Comparison of ENCODE assay signal across 10 cellular contexts in genomic region chr2:65357095-65357958, GRCh38.
A peak's percentile ranks its signal among the peaks of the same experiment; 100 is the strongest.
DNase-seq lines count a peak whose midpoint lies in the region; ATAC-seq and TF ChIP-seq lines count a peak whose summit lies in the region.
"Had no signal": no experiment of that assay in that cellular context is flagged by ENCODE, and none has a peak within 500 bp of the region (broad histone marks: within the 10 kb centered on the region; RNA-seq: fewer than 3 reads in every experiment).

No MANE protein-coding gene starts in this region.

- POLR2A ChIA-PET in activated naive CD8-positive, alpha-beta T cell treated with anti-CD3 and anti-CD28 coated beads, Interleukin-2, amount 10 ng/mL, durations not matched to agents 7 days and 5 days (lab: Charles Lee) = no interaction called here

- TF ChIP-seq CTCF in esophagus squamous epithelium (IDR thresholded peaks at IDR 0.05) = no peak

- peak overlapping the region; percentile 21 for H3K27ac Mint-ChIP-seq in activated naive CD8-positive, alpha-beta T cell treated with anti-CD3 and anti-CD28 coated beads, Interleukin-2, amount 10 ng/mL, durations not matched to agents 7 days and 5 days

- peaks cover 0 to 40% (median 0%) of the 10 kb centered on the region in 3 donors for H3K4me1 ChIP-seq in esophagus squamous epithelium

- no peak overlapping the region for H3K27ac ChIP-seq in esophagus squamous epithelium

- 77 to 86% methylated on average over 6 to 9 of the region's 9 CpGs for WGBS in esophagus squamous epithelium, 2 donors

- peaks cover 15% of the 10 kb centered on the region for H3K27me3 Mint-ChIP-seq in activated naive CD8-positive, alpha-beta T cell treated with anti-CD3 and anti-CD28 coated beads, Interleukin-2, amount 10 ng/mL, durations not matched to agents 7 days and 5 days

- peak overlapping the region; percentile 12 for H3K4me3 Mint-ChIP-seq in activated naive CD8-positive, alpha-beta T cell treated with anti-CD3 and anti-CD28 coated beads, Interleukin-2, amount 10 ng/mL, durations not matched to agents 7 days and 5 days

- no peaks in the 10 kb centered on the region for H3K36me3 Mint-ChIP-seq in activated naive CD8-positive, alpha-beta T cell treated with anti-CD3 and anti-CD28 coated beads, Interleukin-2, amount 10 ng/mL, durations not matched to agents 7 days and 5 days
- H3K36me3 Mint-ChIP-seq: naive thymus-derived CD4-positive, alpha-beta T cell had no signal

- intact Hi-C loops in esophagus squamous epithelium (cut with DNase I) = no loop called here

- no peaks in the 10 kb centered on the region for H3K27me3 ChIP-seq in esophagus squamous epithelium

- peaks cover 33% of the 10 kb centered on the region for H3K4me1 Mint-ChIP-seq in activated naive CD8-positive, alpha-beta T cell treated with anti-CD3 and anti-CD28 coated beads, Interleukin-2, amount 10 ng/mL, durations not matched to agents 7 days and 5 days

- H3K4me3 ChIP-seq in esophagus squamous epithelium = no peak overlapping the region

- no peaks in the 10 kb centered on the region for H3K9me3 ChIP-seq in esophagus squamous epithelium

- no peaks in the 10 kb centered on the region for H3K9me3 Mint-ChIP-seq in activated naive CD8-positive, alpha-beta T cell treated with anti-CD3 and anti-CD28 coated beads, Interleukin-2, amount 10 ng/mL, durations not matched to agents 7 days and 5 days
- H3K9me3 Mint-ChIP-seq: naive thymus-derived CD4-positive, alpha-beta T cell had no signal

- TF ChIP-seq POLR2A in esophagus squamous epithelium (IDR thresholded peaks at IDR 0.05) = no peak

- DNase-seq in activated naive CD8-positive, alpha-beta T cell treated with anti-CD3 and anti-CD28 coated beads, Interleukin-2, amount 10 ng/mL, durations not matched to agents 7 days and 5 days = no peak
- DNase-seq in NCI-H524 (lab: John Stamatoyannopoulos, UW) (no peak), esophagus squamous epithelium (lab: John Stamatoyannopoulos, UW) (no peak), GM19238 (ENCODE audit: insufficient read length, low spot score) (no peak), HPDE6-E6E7 (ENCODE audit: extremely low spot score) (no peak)
- DNase-seq: naive thymus-derived CD4-positive, alpha-beta T cell; NCI-H1048 had no signal

- ATAC-seq in GM18502 (IDR thresholded peaks at IDR 0.05; ENCODE audit: poor library complexity, unreplicated experiment) (peak; percentile 49), GM19463 (IDR thresholded peaks at IDR 0.05; ENCODE audit: unreplicated experiment) (peak; percentile 43), HG03135 (IDR thresholded peaks at IDR 0.05; ENCODE audit: unreplicated experiment) (peak; percentile 55)
- ATAC-seq in activated naive CD8-positive, alpha-beta T cell treated with anti-CD3 and anti-CD28 coated beads, Interleukin-2, amount 10 ng/mL, durations not matched to agents 7 days and 5 days (ENCODE audit: low read depth) = no peak
- ATAC-seq: naive thymus-derived CD4-positive, alpha-beta T cell had no signal

- H3K36me3 ChIP-seq in esophagus squamous epithelium = no peaks in the 10 kb centered on the region
